ENCODE assay signal across 8 cellular contexts in genomic region chr19:40719414-40719894, GRCh38. TPM values are rescaled to one million over a fixed set of nuclear protein-coding genes. Genes with fewer than 3 reads are reported as not detected.
DNase-seq lines count a peak whose midpoint lies in the region; ATAC-seq and TF ChIP-seq lines count a peak whose summit lies in the region.

No MANE protein-coding gene starts in this region.

- H3K36me3 ChIP-seq in duodenal mucosa (ENCODE audit: control insufficient read depth in 1 of 2, insufficient read depth in 2 of 2, low read length in 2 of 2): peaks cover 2 to 11% of the 10 kb centered on the region in 2 donors

- peak overlapping the region; percentile 94 for H3K4me3 ChIP-seq in AG10803 (ENCODE audit: low read length)
- H3K4me3 ChIP-seq in LNCaP clone FGC (ENCODE audit: low read depth, low read length): peak overlapping the region; percentile 92
- peak overlapping the region; percentile 89 to 90 for H3K4me3 ChIP-seq in duodenal mucosa (ENCODE audit: low read depth in 1 of 2, low read length in 2 of 2)

- H3K27ac ChIP-seq in duodenal mucosa (ENCODE audit: low read depth, low read length): peak overlapping the region; percentile 97

- H3K9me3 Mint-ChIP-seq in neural crest cell: no peaks in the 10 kb centered on the region

- in situ Hi-C loops in ACHN (cut with HindIII; ENCODE audit: low pct_ligation_motif_present, low pct_unique_long_range_greater_than_20kb, low sequenced_read_pairs): no loop called here

- H3K9ac ChIP-seq in duodenal mucosa (ENCODE audit: low read depth in 1 of 2, low read length in 2 of 2): peak overlapping the region; percentile 98 to 99

- H3K4me1 ChIP-seq in duodenal mucosa (ENCODE audit: control insufficient read depth in 1 of 2, insufficient read depth in 2 of 2, low read length in 2 of 2): peaks cover 40 to 52% of the 10 kb centered on the region in 2 donors

- H3K4me1 Mint-ChIP-seq in neural crest cell: peaks cover 64% of the 10 kb centered on the region

- H3K36me3 Mint-ChIP-seq in neural crest cell (ENCODE audit: low read depth): peaks cover 3% of the 10 kb centered on the region

- H3K9me3 ChIP-seq in duodenal mucosa (ENCODE audit: control insufficient read depth in 1 of 2, low read length in 2 of 2): no peaks in the 10 kb centered on the region

- no peak overlapping the region for H3K27ac Mint-ChIP-seq in neural crest cell (ENCODE audit: unreplicated experiment)

- TF ChIP-seq CTCF in AG10803 (conservative IDR thresholded peaks at IDR 0.05; ENCODE audit: low read length): no peak
- TF ChIP-seq CTCF in LNCaP clone FGC (IDR thresholded peaks at IDR 0.05; ENCODE audit: control insufficient read depth, extremely low read depth, insufficient read depth): no peak
- TF ChIP-seq CTCF in neural crest cell (conservative IDR thresholded peaks at IDR 0.05): no peak

- DNase-seq in AG10803 (ENCODE audit: low read depth) (no peak), LNCaP clone FGC (ENCODE audit: low read depth) (no peak), neural crest cell (ENCODE audit: low read depth, low spot score) (no peak), GM03348 (ENCODE audit: low spot score) (no peak), ACHN (no peak)
- no peak for DNase-seq in stimulated activated CD4-positive, alpha-beta T cell treated with anti-CD3 and anti-CD28 coated beads, Interleukin-4, amount 100 ng/mL, for 24 hours

- H3K27me3 ChIP-seq in duodenal mucosa (ENCODE audit: control insufficient read depth in 1 of 2, insufficient read depth in 2 of 2, low read length in 2 of 2): no peaks in the 10 kb centered on the region

- no peak for ATAC-seq in GM21526 (IDR thresholded peaks at IDR 0.05; ENCODE audit: low FRiP score, unreplicated experiment)

- H3K4me3 Mint-ChIP-seq in neural crest cell: peak overlapping the region; percentile 95

- no peaks in the 10 kb centered on the region for H3K27me3 Mint-ChIP-seq in neural crest cell (ENCODE audit: low read depth)

RNA-seq across cellular contexts. Expression of gene ITPKC, which starts 2.5 kb away (rescaled TPM):
- 12.8 and 13.9 TPM in 2 replicates for total RNA-seq in neural crest cell

RNA-seq across cellular contexts. Expression of gene COQ8B, which starts 2.8 kb away (rescaled TPM):
- 41.1 and 45.1 TPM in 2 replicates for total RNA-seq in neural crest cell

RNA-seq across cellular contexts. Expression of gene NUMBL, which starts 29.0 kb away (rescaled TPM):
- 21.4 and 26.8 TPM in 2 replicates for total RNA-seq in neural crest cell

RNA-seq across cellular contexts. Expression of gene ACTMAP, which starts 30.8 kb away (rescaled TPM):
- 22.7 and 25.1 TPM in 2 replicates for total RNA-seq in neural crest cell

RNA-seq across cellular contexts. Expression of gene SNRPA, which starts 31.5 kb away (rescaled TPM):
- 213 and 214 TPM in 2 replicates for total RNA-seq in neural crest cell
